35 cellular contexts compared by ENCODE assay signal in genomic region chr18:2244641-2245040, GRCh38.
"Had no signal": no experiment of that assay in that cellular context is flagged by ENCODE, and none has a peak within 500 bp of the region (broad histone marks: within the 10 kb centered on the region; RNA-seq: fewer than 3 reads in every experiment).

No MANE protein-coding gene starts in this region.

- ATAC-seq: body of pancreas; gastroesophageal sphincter; natural killer cell; stimulated activated memory B cell treated with anti-CD40 and anti-IgM and Interleukin-4, amounts not matched to agents 10 μg/mL and 1 μg/mL and 100 μg/mL, for 72 hours had no signal

- H3K27me3 Mint-ChIP-seq: activated CD4-positive, alpha-beta T cell treated with anti-CD3 and anti-CD28 coated beads, Interleukin-2, amount 10 ng/mL, durations not matched to agents 24 days and 14 days had no signal

- H3K4me1 Mint-ChIP-seq: activated CD4-positive, alpha-beta T cell treated with anti-CD3 and anti-CD28 coated beads, Interleukin-2, amount 10 ng/mL, durations not matched to agents 24 days and 14 days; activated naive CD8-positive, alpha-beta T cell treated with anti-CD3 and anti-CD28 coated beads for 36 hours; immature natural killer cell; natural killer cell; stimulated activated memory B cell treated with anti-CD40 and anti-IgM and Interleukin-4, amounts not matched to agents 10 μg/mL and 1 μg/mL and 100 μg/mL, for 72 hours had no signal

- H3K36me3 Mint-ChIP-seq: activated CD4-positive, alpha-beta memory T cell treated with anti-CD3 and anti-CD28 coated beads for 36 hours; activated naive CD8-positive, alpha-beta T cell treated with anti-CD3 and anti-CD28 coated beads for 36 hours; immature natural killer cell; natural killer cell; neural progenitor cell; stimulated activated memory B cell treated with anti-CD40 and anti-IgM and Interleukin-4, amounts not matched to agents 10 μg/mL and 1 μg/mL and 100 μg/mL, for 72 hours had no signal

- H3K27me3 ChIP-seq: adrenal gland, body of pancreas, cardiac muscle cell, colonic mucosa, hepatocyte, neural progenitor cell, right atrium auricular region, thyroid gland, upper lobe of left lung, vagina had no signal

- H3K4me3 Mint-ChIP-seq: activated CD4-positive, alpha-beta memory T cell treated with anti-CD3 and anti-CD28 coated beads for 36 hours; activated CD4-positive, alpha-beta T cell treated with anti-CD3 and anti-CD28 coated beads, Interleukin-2, amount 10 ng/mL, durations not matched to agents 24 days and 14 days; activated naive CD4-positive, alpha-beta T cell treated with anti-CD3 and anti-CD28 coated beads for 36 hours; activated naive CD8-positive, alpha-beta T cell treated with anti-CD3 and anti-CD28 coated beads for 36 hours; activated T-helper 1 cell treated with anti-CD3 and anti-CD28 coated beads, Interleukin-12 subunit alpha, Interleukin-12 subunit beta, Interleukin-2, Interleukin-4 antibody, amounts not matched to agents 30 ng/mL and 10 ng/mL and 1 ng/mL, durations not matched to agents 14 hours and 24 hours and 36 hours; immature natural killer cell; natural killer cell; neural progenitor cell; stimulated activated memory B cell treated with anti-CD40 and anti-IgM and Interleukin-4, amounts not matched to agents 10 μg/mL and 1 μg/mL and 100 μg/mL, for 72 hours had no signal

- H3K4me3 ChIP-seq: adrenal gland, body of pancreas, cardiac muscle cell, colonic mucosa, gastroesophageal sphincter, hepatocyte, neural progenitor cell, right atrium auricular region, smooth muscle cell, stomach, thyroid gland, upper lobe of left lung, vagina had no signal

- H3K9me3 ChIP-seq: adrenal gland, body of pancreas, colonic mucosa, gastroesophageal sphincter, right atrium auricular region, stomach, thyroid gland, upper lobe of left lung, vagina had no signal

- H3K27ac Mint-ChIP-seq: activated CD4-positive, alpha-beta memory T cell treated with anti-CD3 and anti-CD28 coated beads for 36 hours; activated CD4-positive, alpha-beta T cell treated with anti-CD3 and anti-CD28 coated beads, Interleukin-2, amount 10 ng/mL, durations not matched to agents 24 days and 14 days; activated naive CD4-positive, alpha-beta T cell treated with anti-CD3 and anti-CD28 coated beads for 36 hours; activated naive CD8-positive, alpha-beta T cell treated with anti-CD3 and anti-CD28 coated beads for 36 hours; activated T-helper 1 cell treated with anti-CD3 and anti-CD28 coated beads, Interleukin-12 subunit alpha, Interleukin-12 subunit beta, Interleukin-2, Interleukin-4 antibody, amounts not matched to agents 30 ng/mL and 10 ng/mL and 1 ng/mL, durations not matched to agents 14 hours and 24 hours and 36 hours; immature natural killer cell; natural killer cell; neural progenitor cell; stimulated activated memory B cell treated with anti-CD40 and anti-IgM and Interleukin-4, amounts not matched to agents 10 μg/mL and 1 μg/mL and 100 μg/mL, for 72 hours had no signal

- H3K9me3 Mint-ChIP-seq: activated CD4-positive, alpha-beta memory T cell treated with anti-CD3 and anti-CD28 coated beads for 36 hours; activated CD4-positive, alpha-beta T cell treated with anti-CD3 and anti-CD28 coated beads, Interleukin-2, amount 10 ng/mL, durations not matched to agents 24 days and 14 days; activated naive CD4-positive, alpha-beta T cell treated with anti-CD3 and anti-CD28 coated beads for 36 hours; stimulated activated memory B cell treated with anti-CD40 and anti-IgM and Interleukin-4, amounts not matched to agents 10 μg/mL and 1 μg/mL and 100 μg/mL, for 72 hours had no signal

- H3K36me3 ChIP-seq: adrenal gland, cardiac muscle cell, colonic mucosa, gastroesophageal sphincter, neural progenitor cell, right atrium auricular region, stomach, thyroid gland, upper lobe of left lung, vagina, WERI-Rb-1 had no signal

- H3K4me1 ChIP-seq: adrenal gland, body of pancreas, colonic mucosa, gastroesophageal sphincter, neural progenitor cell, right atrium auricular region, stomach, thyroid gland, upper lobe of left lung, vagina had no signal

- H3K27ac ChIP-seq: adrenal gland, body of pancreas, cardiac muscle cell, colonic mucosa, gastroesophageal sphincter, hepatocyte, neural progenitor cell, right atrium auricular region, stomach, thyroid gland, upper lobe of left lung, vagina, WERI-Rb-1 had no signal

- DNase-seq: activated CD4-positive, alpha-beta memory T cell treated with anti-CD3 and anti-CD28 coated beads for 36 hours; activated CD4-positive, alpha-beta T cell treated with anti-CD3 and anti-CD28 coated beads, Interleukin-2, amount 10 ng/mL, durations not matched to agents 24 days and 14 days; activated CD4-positive, CD25-positive, alpha-beta regulatory T cell treated with anti-CD3 and anti-CD28 coated beads, Interleukin-2, amount 50 U/mL, for 72 hours; activated CD8-positive, alpha-beta memory T cell treated with anti-CD3 and anti-CD28 coated beads, Interleukin-2, amount 50 U/mL, for 4 hours; activated effector memory CD4-positive, alpha-beta T cell treated with anti-CD3 and anti-CD28 coated beads, Interleukin-2, amount 50 U/mL, for 16 hours; activated naive CD4-positive, alpha-beta T cell treated with anti-CD3 and anti-CD28 coated beads for 36 hours; activated naive CD8-positive, alpha-beta T cell treated with anti-CD3 and anti-CD28 coated beads for 36 hours; activated T-cell treated with anti-CD3 and anti-CD28 coated beads, Interleukin-2, amount 50 U/mL, for 1 hour; adrenal gland; aorta; body of pancreas; cerebellar nuclear complex; colonic mucosa; effector CD8-positive, alpha-beta T cell; erythroblast; immature natural killer cell; mesenchymal stem cell; natural killer cell; stimulated activated CD4-positive, alpha-beta T cell treated with anti-CD3 and anti-CD28 coated beads, Interleukin-1b, Interleukin-23, amount 100 ng/mL, for 48 hours; stimulated activated CD4-positive, alpha-beta T cell treated with anti-CD3 and anti-CD28 coated beads, Interleukin-4, amount 100 ng/mL, for 4 hours; stimulated activated CD8-positive, alpha-beta memory T cell treated with anti-CD3 and anti-CD28 coated beads, Interleukin-4, amount 100 ng/mL, for 48 hours; stomach; T-helper 2 cell; thyroid gland; upper lobe of left lung; WERI-Rb-1 had no signal
